ENCODE assay signal across 1 cellular context in genomic region chr10:91758303-91759146, GRCh38.
TF ChIP-seq lines count a peak whose summit lies in the region.

No MANE protein-coding gene starts in this region.

TF ChIP-seq in HepG2, 621 proteins besides CTCF, POLR2A, EP300 and RAD21 (continued from another document):
- TF ChIP-seq PITX1 (CRISPR knock-in tag; IDR thresholded peaks at IDR 0.05), result no peak
- TF ChIP-seq ZFAT (CRISPR knock-in tag; conservative IDR thresholded peaks at IDR 0.05), result no peak
- 0 out of 2 replicates have a peak, but pooled peaks have one; percentile 20 for TF ChIP-seq SOX5 (CRISPR knock-in tag; IDR thresholded peaks at IDR 0.05; ENCODE audit: borderline replicate concordance)
- TF ChIP-seq SAP130 (CRISPR knock-in tag; IDR thresholded peaks at IDR 0.05; ENCODE audit: low read depth), result no peak
- TF ChIP-seq, protein P1, sequence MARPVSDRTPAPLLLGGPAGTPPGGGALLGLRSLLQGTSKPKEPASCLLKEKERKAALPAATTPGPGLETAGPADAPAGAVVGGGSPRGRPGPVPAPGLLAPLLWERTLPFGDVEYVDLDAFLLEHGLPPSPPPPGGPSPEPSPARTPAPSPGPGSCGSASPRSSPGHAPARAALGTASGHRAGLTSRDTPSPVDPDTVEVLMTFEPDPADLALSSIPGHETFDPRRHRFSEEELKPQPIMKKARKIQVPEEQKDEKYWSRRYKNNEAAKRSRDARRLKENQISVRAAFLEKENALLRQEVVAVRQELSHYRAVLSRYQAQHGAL (CRISPR knock-in tag; IDR thresholded peaks at IDR 0.05; ENCODE audit: not compliant biosample characterization), result no peak
- no peak for TF ChIP-seq TEAD3 (CRISPR knock-in tag; optimal IDR thresholded peaks at IDR 0.05; ENCODE audit: borderline replicate concordance)
- no peak for TF ChIP-seq RCOR2 (CRISPR knock-in tag; IDR thresholded peaks at IDR 0.05)
- no peak for TF ChIP-seq EEA1 (CRISPR knock-in tag; IDR thresholded peaks at IDR 0.05; ENCODE audit: borderline replicate concordance)
- TF ChIP-seq SRF (IDR thresholded peaks at IDR 0.05; ENCODE audit: low read depth, low read length), result no peak
- TF ChIP-seq SKI (IDR thresholded peaks at IDR 0.05; ENCODE audit: partially characterized antibody), result no peak
- TF ChIP-seq, protein P2, sequence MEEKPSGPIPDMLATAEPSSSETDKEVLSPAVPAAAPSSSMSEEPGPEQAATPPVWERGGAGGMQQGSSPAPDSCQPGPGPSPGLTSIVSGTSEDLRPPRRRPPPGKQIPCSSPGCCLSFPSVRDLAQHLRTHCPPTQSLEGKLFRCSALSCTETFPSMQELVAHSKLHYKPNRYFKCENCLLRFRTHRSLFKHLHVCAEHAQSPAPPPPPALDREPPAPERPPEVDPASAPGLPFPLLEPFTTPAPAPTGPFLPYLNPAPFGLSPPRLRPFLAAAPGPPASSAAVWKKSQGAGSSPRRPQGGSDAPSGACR (CRISPR knock-in tag; IDR thresholded peaks at IDR 0.05), result no peak
- no peak for TF ChIP-seq ARID3A (IDR thresholded peaks at IDR 0.05; ENCODE audit: low read depth, low read length)
- no peak for TF ChIP-seq PAX8 (CRISPR knock-in tag; IDR thresholded peaks at IDR 0.05; ENCODE audit: borderline replicate concordance)
- TF ChIP-seq ZNF12 (CRISPR knock-in tag; IDR thresholded peaks at IDR 0.05), result no peak
- TF ChIP-seq ZNF350 (CRISPR knock-in tag; IDR thresholded peaks at IDR 0.05; ENCODE audit: borderline replicate concordance, low read depth), result no peak
- TF ChIP-seq, protein P3, sequence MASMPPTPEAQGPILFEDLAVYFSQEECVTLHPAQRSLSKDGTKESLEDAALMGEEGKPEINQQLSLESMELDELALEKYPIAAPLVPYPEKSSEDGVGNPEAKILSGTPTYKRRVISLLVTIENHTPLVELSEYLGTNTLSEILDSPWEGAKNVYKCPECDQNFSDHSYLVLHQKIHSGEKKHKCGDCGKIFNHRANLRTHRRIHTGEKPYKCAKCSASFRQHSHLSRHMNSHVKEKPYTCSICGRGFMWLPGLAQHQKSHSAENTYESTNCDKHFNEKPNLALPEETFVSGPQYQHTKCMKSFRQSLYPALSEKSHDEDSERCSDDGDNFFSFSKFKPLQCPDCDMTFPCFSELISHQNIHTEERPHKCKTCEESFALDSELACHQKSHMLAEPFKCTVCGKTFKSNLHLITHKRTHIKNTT (CRISPR knock-in tag; IDR thresholded peaks at IDR 0.05), result no peak
- TF ChIP-seq PAWR (CRISPR knock-in tag; IDR thresholded peaks at IDR 0.05; ENCODE audit: borderline replicate concordance), result no peak
- no peak for TF ChIP-seq SSRP1 (CRISPR knock-in tag; IDR thresholded peaks at IDR 0.05)
- TF ChIP-seq FOXA1 (IDR thresholded peaks at IDR 0.05), result no peak
- TF ChIP-seq FOXA1 (CRISPR knock-in tag; IDR thresholded peaks at IDR 0.05), result peak; percentile 32; the same call in 1 of the 2 replicates
- no peak for TF ChIP-seq ADNP (CRISPR knock-in tag; IDR thresholded peaks at IDR 0.05)
- no peak for TF ChIP-seq HOXA3 (CRISPR knock-in tag; IDR thresholded peaks at IDR 0.05)
- TF ChIP-seq HDAC6 (IDR thresholded peaks at IDR 0.05; ENCODE audit: low read depth, low read length), result no peak
- TF ChIP-seq MTA1 (CRISPR knock-in tag; IDR thresholded peaks at IDR 0.05; ENCODE audit: borderline replicate concordance), result no peak
